In the genomic region with DNA sequence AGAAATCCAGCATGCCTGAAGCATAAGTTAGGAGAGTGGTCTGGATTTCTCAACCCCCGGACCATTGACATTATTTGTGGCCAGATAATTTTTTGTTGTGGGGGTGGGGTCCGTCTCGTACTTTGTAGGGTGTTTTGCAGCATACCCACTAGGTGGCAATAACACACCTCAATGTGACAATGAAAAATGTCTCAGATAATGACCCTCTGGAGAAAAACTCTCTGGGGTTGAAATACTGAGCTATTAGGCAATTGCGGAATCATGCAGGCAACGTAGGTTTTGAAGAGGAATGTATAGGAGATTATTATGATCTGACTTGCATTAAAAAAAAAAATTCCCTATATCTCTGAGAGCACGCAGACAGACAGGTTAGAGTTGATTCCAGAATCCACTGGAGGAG, we compare ENCODE assay signal across 9 cellular contexts. TPM values are rescaled to one million over a fixed set of nuclear protein-coding genes. Genes with fewer than 3 reads are reported as not detected.
A peak's percentile ranks its signal among the peaks of the same experiment; 100 is the strongest.
DNase-seq lines count a peak whose midpoint lies in the region; ATAC-seq, FAIRE-seq and TF ChIP-seq lines count a peak whose summit lies in the region.
"Had no signal": no experiment of that assay in that cellular context is flagged by ENCODE, and none has a peak within 500 bp of the region (broad histone marks: within the 10 kb centered on the region; RNA-seq: fewer than 3 reads in every experiment).

No MANE protein-coding gene starts in this region.

- H4K20me1 ChIP-seq in K562 (replicated peaks; ENCODE audit: control insufficient read depth, insufficient read depth, low read length), result no peaks in the 10 kb centered on the region

- 3% methylated on average over 6 of the region's 6 CpGs for WGBS in K562 (ENCODE audit: insufficient coverage, low coverage, missing lambda C conversion rate)

- H3K4me1 ChIP-seq in K562 (replicated peaks in 1 of 2; ENCODE audit: control insufficient read depth in 2 of 2, insufficient read depth in 2 of 2, low read length in 2 of 2), result no peaks in the 10 kb centered on the region

- H2AFZ ChIP-seq in K562 (ENCODE audit: low read depth, low read length), result no peak overlapping the region

- TF ChIP-seq CTCF in K562 (IDR thresholded peaks at IDR 0.05 in 2 of 3, conservative IDR thresholded peaks at IDR 0.05 in 1 of 3; ENCODE audit: insufficient read depth in 2 of 3, low read depth in 1 of 3, low read length in 3 of 3), result peak; percentile 62 to 72 (median 68)

- H3K79me2 ChIP-seq in K562 (ENCODE audit: control insufficient read depth, insufficient read depth, low read length), result no peaks in the 10 kb centered on the region

- no peak for TF ChIP-seq POLR2A in K562 (conservative IDR thresholded peaks at IDR 0.05)

- peak; percentile 64 for ATAC-seq in GM18861 (IDR thresholded peaks at IDR 0.05; ENCODE audit: unreplicated experiment)
- peak; percentile 64 for ATAC-seq in HG03469 (IDR thresholded peaks at IDR 0.05; ENCODE audit: unreplicated experiment)
- ATAC-seq in K562, result peak; percentile 96
- ATAC-seq in HG03457 (IDR thresholded peaks at IDR 0.05; ENCODE audit: unreplicated experiment), result no peak
- ATAC-seq in GM19467 (IDR thresholded peaks at IDR 0.05; ENCODE audit: unreplicated experiment), result no peak

- no peak overlapping the region for H3K27ac ChIP-seq in K562 (ENCODE audit: extremely low read depth, low read depth, low read length)
- H3K27ac ChIP-seq: epithelial cell of prostate had no signal

- no TSS peak for BruUV-seq in K562 (replicated peaks; lab: Mats Ljungman, UMichigan)

- H3K9me1 ChIP-seq in K562 (ENCODE audit: control insufficient read depth, insufficient read depth, low read length), result no peaks in the 10 kb centered on the region

- in situ Hi-C loops in ACHN (cut with HindIII; ENCODE audit: low pct_ligation_motif_present, low pct_unique_long_range_greater_than_20kb, low sequenced_read_pairs) (no loop called here), K562 (cut with MboI) (no loop called here)

- DNase-seq in ACHN, result peak; percentile 48
- DNase-seq in K562 (ENCODE audit: extremely low read depth in 1 of 4, low spot score in 3 of 4), result peak; percentile 33 to 69 (median 51)
- DNase-seq in amniotic stem cell (lab: John Stamatoyannopoulos, UW), result no peak
- no peak for DNase-seq in activated CD8-positive, alpha-beta memory T cell treated with anti-CD3 and anti-CD28 coated beads for 24 hours

- no peaks in the 10 kb centered on the region for H3K36me3 ChIP-seq in K562 (ENCODE audit: control insufficient read depth, insufficient read depth, low read length)

- H3K4me2 ChIP-seq in K562 (ENCODE audit: insufficient read depth, low read length), result no peak overlapping the region

- no peak overlapping the region for H3K4me3 ChIP-seq in K562

- CTCF ChIA-PET in K562 (lab: Yijun Ruan, JAX; ENCODE audit: low intra/inter-chr PET ratio), result interaction anchor here (0.8 kb wide), 1 partner anchor 54 kb away, joined by 3 read pairs; no protein-coding TSS in a partner anchor

- TF ChIP-seq RAD21 in K562 (CRISPR knock-in tag; conservative IDR thresholded peaks at IDR 0.05 in 1 of 2, IDR thresholded peaks at IDR 0.05 in 1 of 2), result peak; percentile 15 to 71; a peak in 3 of 4 replicates

- no peak overlapping the region for H3K9ac ChIP-seq in K562 (ENCODE audit: insufficient read depth in 1 of 2, low read depth in 2 of 2, low read length in 2 of 2)

- POLR2A ChIA-PET in K562 (lab: Yijun Ruan, JAX), result interaction anchor here (0.6 kb wide), 1 partner anchor 508 kb away, joined by 3 read pairs; no protein-coding TSS in a partner anchor

- intact Hi-C loops in K562 (cut with micrococcal nuclease), result loop anchor here (1.0 to 10.0 kb wide), 6 partner anchors 73 to 1555 kb away; no protein-coding TSS in a partner anchor

- TF ChIP-seq EP300 in K562 (IDR thresholded peaks at IDR 0.05; ENCODE audit: low read length), result no peak

- H3K9me3 ChIP-seq in K562 (replicated peaks; ENCODE audit: control insufficient read depth, insufficient read depth, low read depth, low read length), result no peaks in the 10 kb centered on the region; the same call in 1 of the 2 replicates

- FAIRE-seq in K562 (lab: Jason Lieb, UNC), result peak; percentile 92

- H3K27me3 ChIP-seq in K562 (ENCODE audit: control insufficient read depth in 2 of 2, insufficient read depth in 2 of 2, low read length in 2 of 2), result peaks cover 0 to 3% of the 10 kb centered on the region in 2 experiments; a peak in 1 of 5 replicates

TF ChIP-seq in K562, 482 proteins besides CTCF, POLR2A, EP300 and RAD21 (continues in another document):
- TF ChIP-seq TCF7L2 (IDR thresholded peaks at IDR 0.05; ENCODE audit: low read depth, low read length) (no peak), ELF2 (CRISPR knock-in tag; IDR thresholded peaks at IDR 0.05) (no peak), TOE1 (IDR thresholded peaks at IDR 0.05; ENCODE audit: borderline replicate concordance) (no peak), TOE1 (CRISPR knock-in tag; IDR thresholded peaks at IDR 0.05; ENCODE audit: borderline replicate concordance, low read depth) (no peak), ATF6 (CRISPR knock-in tag; IDR thresholded peaks at IDR 0.05) (no peak), ERF (CRISPR knock-in tag; IDR thresholded peaks at IDR 0.05) (no peak), NCOA6 (IDR thresholded peaks at IDR 0.05) (0 out of 2 replicates have a peak, but pooled peaks have one; percentile 20), MEIS2 (IDR thresholded peaks at IDR 0.05; ENCODE audit: partially characterized antibody) (peak; percentile 61), STAT5A (IDR thresholded peaks at IDR 0.05; ENCODE audit: borderline replicate concordance, low read length) (no peak), PTBP1 (IDR thresholded peaks at IDR 0.05; ENCODE audit: low read depth, low read length) (no peak), ZNF311 (CRISPR knock-in tag; IDR thresholded peaks at IDR 0.05) (no peak)
- TF ChIP-seq, protein P1, sequence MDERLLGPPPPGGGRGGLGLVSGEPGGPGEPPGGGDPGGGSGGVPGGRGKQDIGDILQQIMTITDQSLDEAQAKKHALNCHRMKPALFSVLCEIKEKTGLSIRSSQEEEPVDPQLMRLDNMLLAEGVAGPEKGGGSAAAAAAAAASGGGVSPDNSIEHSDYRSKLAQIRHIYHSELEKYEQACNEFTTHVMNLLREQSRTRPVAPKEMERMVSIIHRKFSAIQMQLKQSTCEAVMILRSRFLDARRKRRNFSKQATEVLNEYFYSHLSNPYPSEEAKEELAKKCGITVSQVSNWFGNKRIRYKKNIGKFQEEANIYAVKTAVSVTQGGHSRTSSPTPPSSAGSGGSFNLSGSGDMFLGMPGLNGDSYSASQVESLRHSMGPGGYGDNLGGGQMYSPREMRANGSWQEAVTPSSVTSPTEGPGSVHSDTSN (CRISPR knock-in tag; IDR thresholded peaks at IDR 0.05; ENCODE audit: low read depth), result no peak
- TF ChIP-seq, protein P1 (tag; conservative IDR thresholded peaks at IDR 0.05; ENCODE audit: low read depth), result peak; percentile 80

RNA-seq across cellular contexts. Expression of gene RRP15, which starts 25.3 kb away (rescaled TPM):
- total RNA-seq in K562 (2011; cell fraction: chromatin; rRNA removed; ENCODE audit: low replicate concordance), result 7.8 and 25.2 TPM in 2 replicates
- total RNA-seq in K562 (2011; cell fraction: nucleolus; rRNA removed), result 4.5 TPM in 2 replicates
- 10.2 and 16.1 TPM in 2 replicates for total RNA-seq in K562 (2011; cell fraction: nucleoplasm; rRNA removed)
- total RNA-seq in K562 (2014; rRNA removed) (14.8 and 17.5 TPM in 2 replicates), K562 (2014; rRNA removed; fragmentation: Illumina TruSeq; extraction: Trizol) (58.1 and 72.6 TPM in 2 replicates), K562 (2015; rRNA removed; fragmentation: Illumina TruSeq; extraction: Trizol) (35.8 and 36.9 TPM in 2 replicates), K562 (2021) (42.1 and 42.9 TPM in 2 replicates)
- polyA plus RNA-seq in K562 (2011; rRNA removed) (6.5 and 9.5 TPM in 2 replicates), K562 (2014; fragmentation: Illumina TruSeq; extraction: Trizol) (16.0 and 20.1 TPM in 2 replicates), K562 (2014; fragmentation: Nextera tagmentation; extraction: Ambion mirVana) (10 to 100 TPM; 29.3 to 54.8 TPM), K562 (2014; rRNA removed) (9.2 and 12.5 TPM in 2 replicates)
- 1.2 and 2.4 TPM in 2 replicates for polyA plus RNA-seq in K562 (2011; cell fraction: cytosol; rRNA removed)
- 2.6 and 2.9 TPM in 2 replicates for polyA plus RNA-seq in K562 (2011; cell fraction: nucleus; rRNA removed)
- polyA plus RNA-seq in K562 (2012), result 10.1 and 17.9 TPM in 2 replicates
- polyA minus RNA-seq in K562 (2011; rRNA and poly(A)+ RNA removed), result 15.9 and 16.6 TPM in 2 replicates
- polyA minus RNA-seq in K562 (2011; cell fraction: cytosol; rRNA and poly(A)+ RNA removed), result 3.5 and 7.6 TPM in 2 replicates
- polyA minus RNA-seq in K562 (2011; cell fraction: nucleus; rRNA and poly(A)+ RNA removed), result 5.8 and 13.2 TPM in 2 replicates

Comparison
In these comparisons a context has a peak if more than half of its experiments do, and no peak if none do; other contexts are left out.
1. DNase-seq: peak in ACHN (single experiment) and K562 (4 of 4); none in amniotic stem cell (single experiment) and activated CD8-positive, alpha-beta memory T cell treated with anti-CD3 and anti-CD28 coated beads for 24 hours (single experiment).
2. ATAC-seq: peak in GM18861 (single experiment), HG03469 (single experiment) and K562 (single experiment); none in HG03457 (single experiment) and GM19467 (single experiment).